10 cellular contexts compared by ENCODE assay signal in genomic region chr5:151040211-151040747, GRCh38. TPM values are rescaled to one million over a fixed set of nuclear protein-coding genes. Genes with fewer than 3 reads are reported as not detected.
DNase-seq lines count a peak whose midpoint lies in the region; ATAC-seq and TF ChIP-seq lines count a peak whose summit lies in the region.
"Had no signal": no experiment of that assay in that cellular context is flagged by ENCODE, and none has a peak within 500 bp of the region (broad histone marks: within the 10 kb centered on the region; RNA-seq: fewer than 3 reads in every experiment).

No MANE protein-coding gene starts in this region.

- H3K4me3 ChIP-seq in epithelial cell of esophagus (ENCODE audit: low read length) (no peak overlapping the region), thyroid gland (replicated peaks in 1 of 3) (no peak overlapping the region), body of pancreas (no peak overlapping the region)

- H3K4me1 ChIP-seq in thyroid gland: peaks cover 59 to 67% of the 10 kb centered on the region in 2 donors
- H3K4me1 ChIP-seq in body of pancreas: peaks cover 3% of the 10 kb centered on the region

- peaks cover 15 to 21% of the 10 kb centered on the region in 2 donors for H3K36me3 ChIP-seq in thyroid gland
- H3K36me3 ChIP-seq in body of pancreas (replicated peaks in 1 of 2; ENCODE audit: insufficient read depth in 1 of 2, low read depth in 2 of 2): peaks cover 12 to 48% of the 10 kb centered on the region in 2 donors

- no peaks in the 10 kb centered on the region for H3K9me3 ChIP-seq in thyroid gland
- no peaks in the 10 kb centered on the region for H3K9me3 ChIP-seq in body of pancreas

- H3K27ac ChIP-seq in thyroid gland: peak overlapping the region; percentile 85 to 94 (median 88)
- H3K27ac ChIP-seq in body of pancreas: no peak overlapping the region

- intact Hi-C loops in thyroid gland (cut with DNase I): no loop called here
- intact Hi-C loops in body of pancreas (cut with DNase I): no loop called here

- no peaks in the 10 kb centered on the region for H3K27me3 ChIP-seq in thyroid gland
- no peaks in the 10 kb centered on the region for H3K27me3 ChIP-seq in body of pancreas

- no peak for ATAC-seq in body of pancreas

- TF ChIP-seq CTCF in epithelial cell of esophagus (IDR thresholded peaks at IDR 0.05; ENCODE audit: insufficient read depth, low read depth, low read length, missing control alignments) (no peak), thyroid gland (IDR thresholded peaks at IDR 0.05) (no peak), body of pancreas (IDR thresholded peaks at IDR 0.05) (no peak)

- DNase-seq in LHCN-M2 (ENCODE audit: low read depth): peak; percentile 72
- DNase-seq in epithelial cell of esophagus (ENCODE audit: low read depth): peak; percentile 89
- peak; percentile 77 for DNase-seq in kidney glomerular epithelial cell (lab: John Stamatoyannopoulos, UW)
- DNase-seq in thyroid gland: peak in 1 of 2 donors; percentile 51
- no peak for DNase-seq in dedifferentiated amniotic fluid mesenchymal stem cell (ENCODE audit: extremely low spot score)
- DNase-seq in SHP77 (lab: John Stamatoyannopoulos, UW): no peak
- DNase-seq in stimulated activated naive CD4-positive, alpha-beta T cell (lab: John Stamatoyannopoulos, UW): no peak
- no peak for DNase-seq in body of pancreas
- DNase-seq: NCI-H69, T-helper 2 cell had no signal

- TF ChIP-seq POLR2A in thyroid gland (IDR thresholded peaks at IDR 0.05): no peak
- no peak for TF ChIP-seq POLR2A in body of pancreas (IDR thresholded peaks at IDR 0.05)

- WGBS in thyroid gland, 2 donors: 72 to 76% methylated on average over 7 to 8 of the region's 8 CpGs
- 69 to 72% methylated on average over 6 to 8 of the region's 8 CpGs for WGBS in body of pancreas, 2 donors

RNA-seq across cellular contexts. Expression of gene GPX3, which starts 19.9 kb away (rescaled TPM):
- total RNA-seq in LHCN-M2 (2014; rRNA removed): 1.0 and 7.3 TPM in 2 replicates
- 11.1 TPM for polyA plus RNA-seq in LHCN-M2 (2012)
- total RNA-seq in thyroid gland: over 10,000 TPM in 1 of 4 donors, 1,000 to 10,000 TPM in 3; 2,730 to 12,549 (median 7,201) TPM
- 1,000 to 10,000 TPM in 1 of 2 donors, 100 to 1,000 TPM in 1; 686 to 1,482 TPM for total RNA-seq in body of pancreas

RNA-seq across cellular contexts. Expression of gene TNIP1, which starts 40.6 kb away (rescaled TPM):
- 151 and 186 TPM in 2 replicates for total RNA-seq in LHCN-M2 (2014; rRNA removed)
- polyA plus RNA-seq in LHCN-M2 (2012): 248 TPM
- total RNA-seq in thyroid gland: 100 to 1,000 TPM in 1 of 4 donors, 10 to 100 TPM in 3; 74.4 to 115 (median 94.7) TPM
- 100 to 1,000 TPM in 1 of 2 donors, 10 to 100 TPM in 1; 89.3 to 111 TPM for total RNA-seq in body of pancreas

Comparison
In these comparisons a context has a peak if more than half of its experiments do, and no peak if none do; other contexts are left out.
1. DNase-seq: peak in LHCN-M2 (single experiment), epithelial cell of esophagus (single experiment) and kidney glomerular epithelial cell (single experiment); none in dedifferentiated amniotic fluid mesenchymal stem cell (single experiment), SHP77 (0 of 2), stimulated activated naive CD4-positive, alpha-beta T cell (0 of 6) and body of pancreas (0 of 4).
2. H3K27ac ChIP-seq: peak in thyroid gland (3 of 3); none in body of pancreas (0 of 4).
3. RNA of gene GPX3, which starts 19.9 kb away (total RNA-seq): 2,730 to 12,549 TPM in thyroid gland and 686 to 1,482 TPM in body of pancreas; 1.0 to 7.3 TPM in LHCN-M2; every median in the first group is over 10 times any median in the second.